In genomic region chr7:13875496-13876074, GRCh38 we compare ENCODE assay signal across 21 cellular contexts.
DNase-seq lines count a peak whose midpoint lies in the region; FAIRE-seq and TF ChIP-seq lines count a peak whose summit lies in the region.
"Had no signal": no experiment of that assay in that cellular context is flagged by ENCODE, and none has a peak within 500 bp of the region (broad histone marks: within the 10 kb centered on the region; RNA-seq: fewer than 3 reads in every experiment).

No MANE protein-coding gene starts in this region.

- peak overlapping the region; percentile 39 for H4K91ac ChIP-seq in mesenchymal stem cell (ENCODE audit: low read length)

- H3K36me3 Mint-ChIP-seq in astrocyte (ENCODE audit: low read depth, unreplicated experiment) = no peaks in the 10 kb centered on the region
- H3K36me3 Mint-ChIP-seq: CD4-positive, CD25-positive, alpha-beta regulatory T cell; CD8-positive, alpha-beta T cell had no signal

- H3K79me1 ChIP-seq in mesenchymal stem cell (replicated peaks; ENCODE audit: low read length, poor library complexity, severe bottlenecking) = no peaks in the 10 kb centered on the region

- TF ChIP-seq CTCF in HEK293 (tag by site-specific recombination; IDR thresholded peaks at IDR 0.05) (no peak), astrocyte (IDR thresholded peaks at IDR 0.05; ENCODE audit: insufficient read depth, low read depth, low read length) (no peak)

- no peak overlapping the region for H4K8ac ChIP-seq in mesenchymal stem cell (ENCODE audit: low read length)

- no peak overlapping the region for H3K18ac ChIP-seq in mesenchymal stem cell (ENCODE audit: low read depth in 1 of 2, low read length in 2 of 2)

- H2BK15ac ChIP-seq in mesenchymal stem cell (ENCODE audit: low read depth, poor library complexity, severe bottlenecking) = no peak overlapping the region

- no peaks in the 10 kb centered on the region for H4K20me1 ChIP-seq in astrocyte (ENCODE audit: insufficient read depth, low read length)
- H4K20me1 ChIP-seq: BLaER1 had no signal

- no peak overlapping the region for H3K14ac ChIP-seq in mesenchymal stem cell (ENCODE audit: low read length in 2 of 2)

- no peak overlapping the region for H3K4me2 ChIP-seq in astrocyte (ENCODE audit: low read length)
- H3K4me2 ChIP-seq in mesenchymal stem cell (ENCODE audit: low read length, poor library complexity, severe bottlenecking) = no peak overlapping the region
- H3K4me2 ChIP-seq: BLaER1, GM23338 had no signal

- DNase-seq in OCI-M1 (lab: John Stamatoyannopoulos, UW) = peak; percentile 68
- peak; percentile 15 for DNase-seq in astrocyte (ENCODE audit: low read depth)
- DNase-seq in mesenchymal stem cell = no peak
- DNase-seq in AML-193 (lab: John Stamatoyannopoulos, UW) = no peak
- DNase-seq in iPS-NIHi11 (ENCODE audit: low spot score) = no peak
- no peak for DNase-seq in activated naive CD4-positive, alpha-beta T cell (lab: John Stamatoyannopoulos, UW)
- DNase-seq: Calu3; CD4-positive, CD25-positive, alpha-beta regulatory T cell; CD8-positive, alpha-beta T cell; DMS53; DMS79 treated with DMSO at 0.1 percent for 48 hours; GF-D8; H9; HFFc6 had no signal

- H3K27me3 Mint-ChIP-seq in astrocyte (ENCODE audit: low read depth, unreplicated experiment) = no peaks in the 10 kb centered on the region
- H3K27me3 Mint-ChIP-seq: B cell had no signal

- no peak overlapping the region for H3K4ac ChIP-seq in mesenchymal stem cell (ENCODE audit: low read depth in 1 of 2, low read length in 2 of 2)

- no peak overlapping the region for H3K23ac ChIP-seq in mesenchymal stem cell (ENCODE audit: low read length in 2 of 2)

- H3K4me3 ChIP-seq in HEK293 (ENCODE audit: low read depth, low read length) (no peak overlapping the region), astrocyte (ENCODE audit: insufficient read depth, low read depth, low read length) (no peak overlapping the region), mesenchymal stem cell (ENCODE audit: insufficient read depth in 1 of 2, low read depth in 1 of 2, low read length in 2 of 2) (no peak overlapping the region)
- H3K4me3 ChIP-seq: BLaER1, GM23338 had no signal

- H2BK5ac ChIP-seq in mesenchymal stem cell (ENCODE audit: low read depth, low read length, poor library complexity, severe bottlenecking) = no peak overlapping the region

- no peak overlapping the region for H2BK120ac ChIP-seq in mesenchymal stem cell (ENCODE audit: low read depth, low read length)

- no peaks in the 10 kb centered on the region for H3K9me3 ChIP-seq in HEK293 (ENCODE audit: control insufficient read depth, insufficient read depth, low read depth, low read length)
- no peaks in the 10 kb centered on the region for H3K9me3 ChIP-seq in astrocyte (ENCODE audit: insufficient read depth, low read depth, low read length)
- no peaks in the 10 kb centered on the region for H3K9me3 ChIP-seq in mesenchymal stem cell (ENCODE audit: control insufficient read depth, low read length)
- H3K9me3 ChIP-seq: BLaER1 had no signal

- H2BK12ac ChIP-seq in mesenchymal stem cell (ENCODE audit: low read length in 2 of 2) = no peak overlapping the region

- FAIRE-seq in astrocyte (lab: Jason Lieb, UNC) = no peak
- FAIRE-seq: GM12891, GM18507 had no signal

- 76% methylated on average over 5 of the region's 5 CpGs for WGBS in mesenchymal stem cell

- no peak overlapping the region for H3K9ac ChIP-seq in astrocyte (ENCODE audit: low read length)
- no peak overlapping the region for H3K9ac ChIP-seq in mesenchymal stem cell (ENCODE audit: low read length)
- H3K9ac ChIP-seq: BLaER1 had no signal

- H3K36me3 ChIP-seq in HEK293 (ENCODE audit: control insufficient read depth in 2 of 2, insufficient read depth in 1 of 2, low read length in 2 of 2) = no peaks in the 10 kb centered on the region
- no peaks in the 10 kb centered on the region for H3K36me3 ChIP-seq in astrocyte (ENCODE audit: insufficient read depth, low read length)
- no peaks in the 10 kb centered on the region for H3K36me3 ChIP-seq in mesenchymal stem cell (ENCODE audit: control insufficient read depth in 1 of 2, insufficient read depth in 2 of 2, low read depth in 1 of 2, low read length in 2 of 2)
- H3K36me3 ChIP-seq: BLaER1 had no signal

- H3K27ac Mint-ChIP-seq in astrocyte (ENCODE audit: unreplicated experiment) = no peak overlapping the region
- H3K27ac Mint-ChIP-seq: B cell; CD4-positive, CD25-positive, alpha-beta regulatory T cell; CD8-positive, alpha-beta T cell; GM23338; H9; HFFc6 had no signal

- H3K27me3 ChIP-seq in astrocyte (ENCODE audit: insufficient read depth, low read length) (no peaks in the 10 kb centered on the region), mesenchymal stem cell (ENCODE audit: control insufficient read depth in 1 of 2, insufficient read depth in 1 of 2, low read length in 2 of 2) (no peaks in the 10 kb centered on the region)
- H3K27me3 ChIP-seq: BLaER1 had no signal

- no peak overlapping the region for H3K27ac ChIP-seq in HEK293 (ENCODE audit: extremely low read depth, low read depth, low read length)
- no peak overlapping the region for H3K27ac ChIP-seq in astrocyte (ENCODE audit: low read depth, low read length)
- H3K27ac ChIP-seq in mesenchymal stem cell (ENCODE audit: low read length, poor library complexity, severe bottlenecking) = no peak overlapping the region
- H3K27ac ChIP-seq: BLaER1, C4-2B had no signal

- peaks cover 1% of the 10 kb centered on the region for H3K9me3 Mint-ChIP-seq in astrocyte (ENCODE audit: unreplicated experiment)
- H3K9me3 Mint-ChIP-seq: GM23338, H9, HFFc6 had no signal

- CTCF ChIA-PET in HEK293 (lab: Yijun Ruan, JAX) = no interaction called here

- H3K4me3 Mint-ChIP-seq in astrocyte (ENCODE audit: unreplicated experiment) = no peak overlapping the region
- H3K4me3 Mint-ChIP-seq: B cell; CD8-positive, alpha-beta T cell; GM23338; H9; HFFc6 had no signal

- POLR2A ChIA-PET in HEK293 (lab: Yijun Ruan, JAX) = no interaction called here

- no peak overlapping the region for H2AFZ ChIP-seq in astrocyte (ENCODE audit: low read depth, low read length)
- no peak overlapping the region for H2AFZ ChIP-seq in mesenchymal stem cell (ENCODE audit: low read depth, low read length)
- H2AFZ ChIP-seq: GM23338 had no signal

- H3K4me1 ChIP-seq in HEK293 (ENCODE audit: control insufficient read depth, insufficient read depth, low read length) (no peaks in the 10 kb centered on the region), astrocyte (ENCODE audit: insufficient read depth, low read length) (peaks cover 10% of the 10 kb centered on the region), mesenchymal stem cell (ENCODE audit: control insufficient read depth, insufficient read depth, low read depth, low read length) (peaks cover 2% of the 10 kb centered on the region)
- H3K4me1 ChIP-seq: BLaER1 had no signal

- no peak overlapping the region for H2AK5ac ChIP-seq in mesenchymal stem cell (ENCODE audit: low read length, severe bottlenecking)

- H3K4me1 Mint-ChIP-seq in astrocyte (ENCODE audit: low read depth, unreplicated experiment) = peaks cover 11% of the 10 kb centered on the region
- H3K4me1 Mint-ChIP-seq: B cell; CD4-positive, CD25-positive, alpha-beta regulatory T cell had no signal

- H3K79me2 ChIP-seq in astrocyte (ENCODE audit: insufficient read depth, low read length) = no peaks in the 10 kb centered on the region

TF ChIP-seq in HEK293, 187 proteins besides CTCF, POLR2A, EP300 and RAD21 (continues in another document):
- TF ChIP-seq EGR2 (tag by site-specific recombination; IDR thresholded peaks at IDR 0.05; ENCODE audit: low read depth) (peak; percentile 56; the same call in 1 of the 2 replicates), ZNF645 (tag by site-specific recombination; IDR thresholded peaks at IDR 0.05) (no peak), ZNF621 (tag by site-specific recombination; IDR thresholded peaks at IDR 0.05) (no peak), HIC1 (tag by site-specific recombination; IDR thresholded peaks at IDR 0.05) (no peak), ZNF513 (tag by site-specific recombination; IDR thresholded peaks at IDR 0.05) (no peak), ZNF548 (tag by site-specific recombination; IDR thresholded peaks at IDR 0.05) (no peak), OSR2 (tag by site-specific recombination; IDR thresholded peaks at IDR 0.05) (no peak), ZNF221 (tag by site-specific recombination; IDR thresholded peaks at IDR 0.05; ENCODE audit: borderline replicate concordance) (no peak)

Comparison
In these comparisons a context has a peak if more than half of its experiments do, and no peak if none do; other contexts are left out.
1. DNase-seq: peak in OCI-M1 (single experiment) and astrocyte (single experiment); none in mesenchymal stem cell (single experiment), AML-193 (0 of 2), iPS-NIHi11 (single experiment) and activated naive CD4-positive, alpha-beta T cell (0 of 4).